Comparison of ENCODE assay signal across 8 cellular contexts in the genomic region with DNA sequence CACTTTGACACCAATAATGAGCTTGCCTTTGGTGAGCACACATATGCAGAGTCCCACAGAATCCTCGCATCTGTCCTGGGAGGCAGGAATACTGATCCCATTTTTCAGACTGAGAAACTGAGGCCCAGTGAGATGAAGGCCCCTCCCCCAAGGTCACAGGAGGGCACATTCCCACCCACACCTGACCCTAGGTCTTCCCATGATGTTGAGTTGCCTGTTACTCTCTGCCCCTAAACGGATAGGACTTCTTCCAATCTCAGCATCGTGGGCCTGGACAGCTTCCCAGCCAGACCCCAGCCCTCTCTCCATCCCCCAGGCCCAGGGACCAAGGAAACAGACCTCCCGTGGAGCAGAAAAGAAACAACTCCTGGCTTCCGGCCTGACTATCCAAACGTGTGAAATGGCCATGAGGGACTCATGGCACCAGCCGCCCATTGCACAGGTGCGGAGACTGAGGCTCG. TPM values are rescaled to one million over a fixed set of nuclear protein-coding genes. Genes with fewer than 3 reads are reported as not detected.
A peak's percentile ranks its signal among the peaks of the same experiment; 100 is the strongest.
DNase-seq lines count a peak whose midpoint lies in the region; ATAC-seq, FAIRE-seq and TF ChIP-seq lines count a peak whose summit lies in the region.

No MANE protein-coding gene starts in this region.

- TF ChIP-seq POLR2A in transverse colon (IDR thresholded peaks at IDR 0.05), result no peak

- peak overlapping the region; percentile 76 for H3K27ac ChIP-seq in cardiac muscle cell
- peak overlapping the region; percentile 84 for H3K27ac ChIP-seq in layer of hippocampus (ENCODE audit: low read depth, low read length)
- peak overlapping the region; percentile 83 to 91 (median 86) for H3K27ac ChIP-seq in transverse colon

- H3K36me3 ChIP-seq in cardiac muscle cell, result no peaks in the 10 kb centered on the region
- H3K36me3 ChIP-seq in transverse colon, result no peaks in the 10 kb centered on the region

- H3K27me3 ChIP-seq in cardiac muscle cell (no peaks in the 10 kb centered on the region), layer of hippocampus (ENCODE audit: control insufficient read depth, insufficient read depth, low read length) (no peaks in the 10 kb centered on the region), transverse colon (no peaks in the 10 kb centered on the region)

- H3K4me1 ChIP-seq in cardiac muscle cell (ENCODE audit: low read depth) (peaks cover 14% of the 10 kb centered on the region), transverse colon (peaks cover 22 to 37% (median 31%) of the 10 kb centered on the region in 4 donors)

- peak overlapping the region; percentile 38 for H3K27ac Mint-ChIP-seq in activated naive CD8-positive, alpha-beta T cell

- no peak for TF ChIP-seq CTCF in cardiac muscle cell (IDR thresholded peaks at IDR 0.05; ENCODE audit: low read depth, low read length)
- TF ChIP-seq CTCF in transverse colon (IDR thresholded peaks at IDR 0.05), result no peak

- no peak for FAIRE-seq in HTR-8/SVneo (lab: Jason Lieb, UNC)

- no peak for TF ChIP-seq EP300 in transverse colon (IDR thresholded peaks at IDR 0.05; ENCODE audit: low read depth)

- H3K4me1 Mint-ChIP-seq in activated naive CD8-positive, alpha-beta T cell (ENCODE audit: low read depth), result peaks cover 19% of the 10 kb centered on the region

- H3K9me3 Mint-ChIP-seq in activated naive CD8-positive, alpha-beta T cell (ENCODE audit: low read depth), result no peaks in the 10 kb centered on the region

- peak overlapping the region; percentile 47 for H3K4me3 ChIP-seq in cardiac muscle cell
- H3K4me3 ChIP-seq in transverse colon, result peak overlapping the region; percentile 50 to 95 (median 84)

- DNase-seq in cardiac muscle cell (ENCODE audit: low read depth in 1 of 2, low spot score in 1 of 2) (no peak), Right ventricle myocardium inferior (ENCODE audit: missing footprints) (no peak), transverse colon (no peak), NCI-H1048 (lab: John Stamatoyannopoulos, UW) (no peak), HTR-8/SVneo (ENCODE audit: insufficient read length, low spot score) (no peak)

- H3K9me3 ChIP-seq in cardiac muscle cell (ENCODE audit: low read depth) (no peaks in the 10 kb centered on the region), transverse colon (no peaks in the 10 kb centered on the region)

- ATAC-seq in Right ventricle myocardium inferior (no peak), GM21515 (IDR thresholded peaks at IDR 0.05; ENCODE audit: unreplicated experiment) (no peak)

- 7% methylated on average over 9 of the region's 9 CpGs; no CpG with 5 or more reads in 1 of the 2 donors for WGBS in transverse colon (ENCODE audit: low coverage in 1 of 2), 2 donors

- intact Hi-C loops in Right ventricle myocardium inferior (cut with DNase I), result no loop called here
- intact Hi-C loops in transverse colon (cut with DNase I; ENCODE audit: low total_unique reads), result no loop called here

- H3K36me3 Mint-ChIP-seq in activated naive CD8-positive, alpha-beta T cell, result no peaks in the 10 kb centered on the region

- in situ Hi-C loops in transverse colon (cut with MboI; ENCODE audit: low pct_ligation_motif_present in 1 of 4, low pct_unique_long_range_greater_than_20kb in 1 of 4, low sequenced_read_pairs in 3 of 4), result no loop called here

- H3K4me3 Mint-ChIP-seq in activated naive CD8-positive, alpha-beta T cell, result peak overlapping the region; percentile 90

- no peaks in the 10 kb centered on the region for H3K27me3 Mint-ChIP-seq in activated naive CD8-positive, alpha-beta T cell

RNA-seq across cellular contexts. Expression of gene SH3GLB2, which starts 0.9 kb away (rescaled TPM):
- 132 and 203 TPM in 2 replicates for total RNA-seq in cardiac muscle cell
- 182 and 187 TPM in 2 replicates for polyA plus RNA-seq in cardiac muscle cell
- 32.4 TPM for total RNA-seq in Right ventricle myocardium inferior
- total RNA-seq in transverse colon, result 100 to 1,000 TPM; 184 to 391 (median 224) TPM

RNA-seq across cellular contexts. Expression of gene MIGA2, which starts 9.2 kb away (rescaled TPM):
- total RNA-seq in cardiac muscle cell (65.8 and 69.8 TPM in 2 replicates), Right ventricle myocardium inferior (38.2 TPM), transverse colon (100 to 1,000 TPM in 1 of 4 donors, 10 to 100 TPM in 3; 72.0 to 245 (median 74.0) TPM)
- polyA plus RNA-seq in cardiac muscle cell, result 44.7 and 48.7 TPM in 2 replicates

RNA-seq across cellular contexts. Expression of gene DOLPP1, which starts 53.7 kb away (rescaled TPM):
- total RNA-seq in cardiac muscle cell (18.0 and 19.3 TPM in 2 replicates), Right ventricle myocardium inferior (6.8 TPM), transverse colon (10 to 100 TPM; 15.7 to 52.4 (median 38.2) TPM)
- 9.5 and 19.0 TPM in 2 replicates for polyA plus RNA-seq in cardiac muscle cell
